In the genomic region with DNA sequence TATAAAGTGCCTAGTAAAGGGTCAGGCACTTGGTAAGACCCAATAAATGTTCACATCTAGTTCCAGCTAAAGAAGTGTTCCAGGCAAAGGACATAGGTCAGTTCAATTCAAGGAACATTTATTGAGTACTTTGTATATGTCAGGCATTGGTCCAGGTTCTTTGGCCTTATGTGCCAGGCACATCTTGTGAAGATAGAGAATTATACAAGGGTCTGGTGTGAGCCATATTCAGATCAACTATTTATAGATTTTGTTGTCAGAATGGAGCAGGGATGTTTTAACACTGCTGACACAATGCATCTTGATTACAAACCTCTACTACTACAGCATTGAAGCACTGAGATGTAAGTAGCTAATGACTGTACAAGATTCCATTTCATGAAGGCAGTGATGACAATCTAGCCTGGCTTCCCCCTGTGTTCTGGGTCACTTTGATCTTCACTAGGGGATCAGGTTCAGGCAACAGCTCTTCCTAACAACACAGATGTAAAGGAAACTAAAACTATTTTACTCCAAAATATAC, we compare ENCODE assay signal across 11 cellular contexts. TPM values are rescaled to one million over a fixed set of nuclear protein-coding genes. Genes with fewer than 3 reads are reported as not detected.
"Had no signal": no experiment of that assay in that cellular context is flagged by ENCODE, and none has a peak within 500 bp of the region (broad histone marks: within the 10 kb centered on the region; RNA-seq: fewer than 3 reads in every experiment).

No MANE protein-coding gene starts in this region.

- ATAC-seq: GM23338, HCT116 had no signal

- FAIRE-seq: H1 had no signal

- H3K27ac Mint-ChIP-seq: GM23338, HFFc6 had no signal

- H3K27ac ChIP-seq: GM23248 had no signal

- H3K9me3 ChIP-seq: HAP-1 had no signal

- H3K4me3 ChIP-seq: GM23248, GM23338, HAP-1 had no signal

- DNase-seq: GM23248, GOT3, H7, H9, HCEC 1CT, HFFc6 had no signal

- H3K36me3 ChIP-seq: HAP-1 had no signal

- H3K4me1 ChIP-seq: HAP-1 had no signal

- H3K4me3 Mint-ChIP-seq: GM23338, H9, HFFc6 had no signal

- H3K9me3 Mint-ChIP-seq: GM23338, HFFc6 had no signal

RNA-seq across cellular contexts. Expression of gene MSTN, which starts 18.1 kb away (rescaled TPM):
- total RNA-seq: H1, H4, H7, H9, HFFc6 had no signal
- polyA plus RNA-seq: GM23338, H1 had no signal
